In genomic region chr2:205646680-205647079, GRCh38 we compare ENCODE assay signal across 12 cellular contexts. TPM values are rescaled to one million over a fixed set of nuclear protein-coding genes. Genes with fewer than 3 reads are reported as not detected.
A peak's percentile ranks its signal among the peaks of the same experiment; 100 is the strongest.
DNase-seq lines count a peak whose midpoint lies in the region; ATAC-seq and TF ChIP-seq lines count a peak whose summit lies in the region.
"Had no signal": no experiment of that assay in that cellular context is flagged by ENCODE, and none has a peak within 500 bp of the region (broad histone marks: within the 10 kb centered on the region; RNA-seq: fewer than 3 reads in every experiment).

No MANE protein-coding gene starts in this region.

- ATAC-seq in GM19372 (IDR thresholded peaks at IDR 0.05; ENCODE audit: low read depth, unreplicated experiment) = peak; percentile 99
- peak; percentile 98 for ATAC-seq in HG02763 (IDR thresholded peaks at IDR 0.05; ENCODE audit: unreplicated experiment)
- peak; percentile 99 for ATAC-seq in HG03460 (IDR thresholded peaks at IDR 0.05; ENCODE audit: unreplicated experiment)
- ATAC-seq in Right ventricle myocardium superior (ENCODE audit: poor library complexity) = no peak

- TF ChIP-seq CTCF in GM10248 (IDR thresholded peaks at IDR 0.05; ENCODE audit: control extremely low read depth, extremely low read depth, low read depth, missing control alignments) = no peak

- intact Hi-C loops in Right ventricle myocardium superior (cut with DNase I) = no loop called here

- POLR2A ChIA-PET in GM10248 (lab: Yijun Ruan, JAX) = interaction anchor here (0.6 kb wide), 1 partner anchor 509 kb away, joined by 5 read pairs; no protein-coding TSS in a partner anchor

- CTCF ChIA-PET in GM10248 (lab: Yijun Ruan, JAX) = interaction anchor here (1.5 kb wide), 1 partner anchor 185 kb away, joined by 3 read pairs; no protein-coding TSS in a partner anchor

- DNase-seq in GM10248 (ENCODE audit: extremely low spot score) (peak; percentile 44), NCI-H446 (lab: John Stamatoyannopoulos, UW) (no peak), Right ventricle myocardium superior (no peak), NCI-H1092 treated with DMSO at 0.1 percent for 48 hours (lab: John Stamatoyannopoulos, UW) (no peak)
- no peak for DNase-seq in central memory CD4-positive, alpha-beta T cell
- DNase-seq: activated gamma-delta T cell treated with Interleukin-2 at 50 U/mL for 16 hours, foreskin fibroblast, left ventricle myocardium inferior, NCI-H146 had no signal

RNA-seq across cellular contexts. Expression of gene NRP2, which starts 35.6 kb away (rescaled TPM):
- 5.1 TPM for total RNA-seq in Right ventricle myocardium superior
